Comparison of ENCODE assay signal across 18 cellular contexts in the genomic region with DNA sequence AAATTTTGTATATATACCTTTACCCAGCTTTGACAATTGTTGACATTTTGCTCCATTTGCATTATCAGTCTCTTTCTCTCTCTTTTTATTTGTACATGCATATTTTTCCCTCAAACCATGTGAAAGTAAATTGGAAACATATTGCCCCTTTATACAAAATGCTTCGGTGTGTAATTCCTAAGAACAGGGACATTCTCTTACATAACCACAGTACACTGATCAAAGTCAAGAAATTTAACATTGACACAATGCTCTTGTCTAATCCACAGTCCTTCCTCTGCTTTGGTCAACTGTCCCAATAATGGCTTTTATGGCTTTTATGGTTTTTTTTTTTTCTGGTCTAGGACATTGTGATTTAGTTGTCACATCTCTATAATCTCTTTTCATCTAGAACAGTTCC.
"Had no signal": no experiment of that assay in that cellular context is flagged by ENCODE, and none has a peak within 500 bp of the region (broad histone marks: within the 10 kb centered on the region; RNA-seq: fewer than 3 reads in every experiment).

No MANE protein-coding gene starts in this region.

- H3K9me3 ChIP-seq: adrenal gland, colonic mucosa, left lung, transverse colon had no signal

- DNase-seq: activated CD4-positive, alpha-beta T cell treated with anti-CD3 and anti-CD28 coated beads for 1 hour; activated CD8-positive, alpha-beta memory T cell treated with anti-CD3 and anti-CD28 coated beads, Interleukin-2, amount 50 U/mL, for 48 hours; activated naive CD4-positive, alpha-beta T cell treated with anti-CD3 and anti-CD28 coated beads for 36 hours; adrenal gland; colonic mucosa; islet precursor cell; left lung; naive thymus-derived CD8-positive, alpha-beta T cell; posterior cingulate gyrus; stimulated activated CD4-positive, alpha-beta T cell treated with anti-CD3 and anti-CD28 coated beads, Interleukin-2, amount 100 ng/mL, for 48 hours; substantia nigra; T1000; transverse colon had no signal

- H3K27me3 ChIP-seq: cardiac muscle cell, colonic mucosa, hepatocyte, left lung, transverse colon had no signal

- H3K4me1 ChIP-seq: colonic mucosa, left lung, transverse colon had no signal

- H3K4me3 ChIP-seq: adrenal gland, cardiac muscle cell, colonic mucosa, hepatocyte, left lung, transverse colon had no signal

- H3K4me2 ChIP-seq: hepatocyte had no signal

- H3K4me3 Mint-ChIP-seq: activated naive CD4-positive, alpha-beta T cell treated with anti-CD3 and anti-CD28 coated beads for 36 hours; memory B cell; naive thymus-derived CD8-positive, alpha-beta T cell; stimulated activated memory B cell treated with anti-CD40 and anti-IgM and Interleukin-4, amounts not matched to agents 10 μg/mL and 1 μg/mL and 100 μg/mL, for 72 hours had no signal

- H3K79me2 ChIP-seq: hepatocyte had no signal

- H3K27ac Mint-ChIP-seq: activated naive CD4-positive, alpha-beta T cell treated with anti-CD3 and anti-CD28 coated beads for 36 hours; memory B cell; stimulated activated memory B cell treated with anti-CD40 and anti-IgM and Interleukin-4, amounts not matched to agents 10 μg/mL and 1 μg/mL and 100 μg/mL, for 72 hours had no signal

- ATAC-seq: esophagus mucosa; left lung; naive thymus-derived CD8-positive, alpha-beta T cell; stimulated activated memory B cell treated with anti-CD40 and anti-IgM and Interleukin-4, amounts not matched to agents 10 μg/mL and 1 μg/mL and 100 μg/mL, for 72 hours had no signal

- H2AFZ ChIP-seq: hepatocyte had no signal

- H3K36me3 Mint-ChIP-seq: naive thymus-derived CD8-positive, alpha-beta T cell had no signal

- H3K27me3 Mint-ChIP-seq: memory B cell; naive thymus-derived CD8-positive, alpha-beta T cell; stimulated activated memory B cell treated with anti-CD40 and anti-IgM and Interleukin-4, amounts not matched to agents 10 μg/mL and 1 μg/mL and 100 μg/mL, for 72 hours had no signal

- H3K36me3 ChIP-seq: adrenal gland, cardiac muscle cell, colonic mucosa, left lung, transverse colon had no signal

- H3K27ac ChIP-seq: cardiac muscle cell, colonic mucosa, hepatocyte, left lung, transverse colon had no signal

- H3K9me3 Mint-ChIP-seq: activated naive CD4-positive, alpha-beta T cell treated with anti-CD3 and anti-CD28 coated beads for 36 hours; memory B cell had no signal
